ENCODE assay signal across 8 cellular contexts in genomic region chr6:167093922-167094432, GRCh38. TPM values are rescaled to one million over a fixed set of nuclear protein-coding genes. Genes with fewer than 3 reads are reported as not detected.
DNase-seq lines count a peak whose midpoint lies in the region; ATAC-seq and TF ChIP-seq lines count a peak whose summit lies in the region.

No MANE protein-coding gene starts in this region.

- H3K27ac Mint-ChIP-seq in MCF 10A (ENCODE audit: low read depth, unreplicated experiment) = no peak overlapping the region

- no TSS peak for BruUV-seq in MCF 10A (replicated peaks; lab: Mats Ljungman, UMichigan)

- H3K9me3 Mint-ChIP-seq in MCF 10A (ENCODE audit: unreplicated experiment) = no peaks in the 10 kb centered on the region

- H3K4me1 Mint-ChIP-seq in MCF 10A (ENCODE audit: insufficient read depth, unreplicated experiment) = no peaks in the 10 kb centered on the region

- peak; percentile 52 for ATAC-seq in GM19023 (IDR thresholded peaks at IDR 0.05; ENCODE audit: unreplicated experiment)
- peak; percentile 35 for ATAC-seq in HG03064 (IDR thresholded peaks at IDR 0.05; ENCODE audit: low read depth, unreplicated experiment)
- peak in 1 of 2 donors; percentile 56 for ATAC-seq in right cardiac atrium

- POLR2A ChIA-PET in MCF 10A (lab: Yijun Ruan, JAX) = no interaction called here

- peaks cover 22% of the 10 kb centered on the region for H3K27me3 Mint-ChIP-seq in MCF 10A (ENCODE audit: insufficient read depth, unreplicated experiment)

- intact Hi-C loops in right cardiac atrium (cut with DNase I) (no loop called here), ascending aorta (cut with DNase I) (no loop called here), MCF 10A (cut with micrococcal nuclease) (no loop called here)

- DNase-seq in activated CD4-positive, alpha-beta T cell treated with anti-CD3 and anti-CD28 coated beads, Interleukin-2, amount 50 U/mL, for 1 hour = peak; percentile 61
- DNase-seq in right cardiac atrium = peak in 2 of 3 donors; percentile 61 to 62
- DNase-seq in stimulated activated CD8-positive, alpha-beta memory T cell treated with anti-CD3 and anti-CD28 coated beads, Interleukin-7, amount 100 ng/mL, for 4 hours (ENCODE audit: low read depth in 2 of 2) = peak; percentile 74 to 80
- DNase-seq in NCI-H2107 (lab: John Stamatoyannopoulos, UW) = no peak
- no peak for DNase-seq in ascending aorta (ENCODE audit: low spot score in 2 of 2)
- no peak for DNase-seq in MCF 10A (ENCODE audit: unreplicated experiment)

- no peaks in the 10 kb centered on the region for H3K9me3 ChIP-seq in right cardiac atrium (ENCODE audit: control insufficient read depth, low read length)
- H3K9me3 ChIP-seq in ascending aorta = no peaks in the 10 kb centered on the region

- CTCF ChIA-PET in MCF 10A (lab: Yijun Ruan, JAX) = interaction anchor here (0.6 to 1.1 kb wide), 2 partner anchors 48 to 1292 kb away, joined by 3 read pairs; no protein-coding TSS in a partner anchor

- no peak overlapping the region for H3K4me3 Mint-ChIP-seq in MCF 10A (ENCODE audit: unreplicated experiment)

- H3K27ac ChIP-seq in right cardiac atrium (ENCODE audit: low read length) (no peak overlapping the region), ascending aorta (no peak overlapping the region)

- H3K36me3 ChIP-seq in ascending aorta = no peaks in the 10 kb centered on the region

- no peak overlapping the region for H3K4me3 ChIP-seq in right cardiac atrium (ENCODE audit: low read length)
- H3K4me3 ChIP-seq in ascending aorta = no peak overlapping the region

- WGBS in right cardiac atrium = 56% methylated on average over 28 of the region's 28 CpGs

- H3K27me3 ChIP-seq in right cardiac atrium (ENCODE audit: control insufficient read depth, insufficient read depth) = no peaks in the 10 kb centered on the region
- no peaks in the 10 kb centered on the region for H3K27me3 ChIP-seq in ascending aorta

- H3K4me1 ChIP-seq in right cardiac atrium (ENCODE audit: control insufficient read depth, insufficient read depth, low read length) = no peaks in the 10 kb centered on the region
- no peaks in the 10 kb centered on the region for H3K4me1 ChIP-seq in ascending aorta

- no peaks in the 10 kb centered on the region for H3K36me3 Mint-ChIP-seq in MCF 10A (ENCODE audit: insufficient read depth, unreplicated experiment)

- TF ChIP-seq CTCF in ascending aorta (IDR thresholded peaks at IDR 0.05) (no peak), MCF 10A (IDR thresholded peaks at IDR 0.05; ENCODE audit: unreplicated experiment) (no peak)

RNA-seq across cellular contexts. Expression of gene CCR6, which starts 28.9 kb away (rescaled TPM):
- total RNA-seq in right cardiac atrium (not detected), ascending aorta (not detected), MCF 10A (2022) (not detected in 2 replicates)
- not detected for polyA plus RNA-seq in right cardiac atrium

Comparison
In these comparisons a context has a peak if more than half of its experiments do, and no peak if none do; other contexts are left out.
1. DNase-seq: peak in activated CD4-positive, alpha-beta T cell treated with anti-CD3 and anti-CD28 coated beads, Interleukin-2, amount 50 U/mL, for 1 hour (single experiment), right cardiac atrium (2 of 3) and stimulated activated CD8-positive, alpha-beta memory T cell treated with anti-CD3 and anti-CD28 coated beads, Interleukin-7, amount 100 ng/mL, for 4 hours (2 of 2); none in NCI-H2107 (single experiment), ascending aorta (0 of 2) and MCF 10A (single experiment).